Comparison of ENCODE assay signal across 19 cellular contexts in the genomic region with DNA sequence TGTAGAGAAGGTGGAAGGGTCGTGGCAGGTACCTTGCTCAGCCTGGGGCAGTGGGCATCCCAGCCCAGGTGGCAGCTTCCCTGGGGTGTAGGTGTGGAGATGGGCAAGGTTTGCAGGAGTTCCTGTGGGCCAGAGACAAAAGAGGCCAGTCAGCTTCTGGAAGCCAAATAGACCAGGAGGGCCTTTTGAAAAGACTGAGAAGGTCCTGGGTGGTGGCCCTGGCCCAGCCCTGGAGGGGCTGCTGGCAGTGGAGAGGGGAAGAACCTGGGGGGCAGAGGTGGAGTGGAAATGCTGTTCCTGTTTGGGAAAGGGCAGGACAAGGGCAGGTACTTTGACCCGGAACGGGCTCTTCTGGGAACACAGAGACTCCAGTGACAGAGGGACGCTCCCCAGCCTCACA. TPM values are rescaled to one million over a fixed set of nuclear protein-coding genes. Genes with fewer than 3 reads are reported as not detected.
DNase-seq lines count a peak whose midpoint lies in the region; ATAC-seq and TF ChIP-seq lines count a peak whose summit lies in the region.
"Had no signal": no experiment of that assay in that cellular context is flagged by ENCODE, and none has a peak within 500 bp of the region (broad histone marks: within the 10 kb centered on the region; RNA-seq: fewer than 3 reads in every experiment).

No MANE protein-coding gene starts in this region.

- peak overlapping the region; percentile 34 for H3K27ac Mint-ChIP-seq in activated CD4-positive, alpha-beta T cell treated with anti-CD3 and anti-CD28 coated beads, Interleukin-2, amount 10 ng/mL, durations not matched to agents 24 days and 14 days
- peak overlapping the region; percentile 57 for H3K27ac Mint-ChIP-seq in stimulated activated effector memory CD8-positive, alpha-beta T cell treated with anti-CD3 and anti-CD28 coated beads, Interleukin-12 subunit alpha, Interleukin-12 subunit beta, amount 100 ng/mL, for 72 hours

- POLR2A ChIA-PET in HEK293 (lab: Yijun Ruan, JAX): no interaction called here

- peaks cover 34% of the 10 kb centered on the region for H3K4me1 Mint-ChIP-seq in activated CD4-positive, alpha-beta T cell treated with anti-CD3 and anti-CD28 coated beads, Interleukin-2, amount 10 ng/mL, durations not matched to agents 24 days and 14 days
- H3K4me1 Mint-ChIP-seq in stimulated activated effector memory CD8-positive, alpha-beta T cell treated with anti-CD3 and anti-CD28 coated beads, Interleukin-12 subunit alpha, Interleukin-12 subunit beta, amount 100 ng/mL, for 72 hours: peaks cover 50% of the 10 kb centered on the region

- DNase-seq in activated CD4-positive, alpha-beta T cell treated with anti-CD3 and anti-CD28 coated beads, Interleukin-2, amount 10 ng/mL, durations not matched to agents 24 days and 14 days: no peak
- DNase-seq in activated CD4-positive, alpha-beta T cell treated with anti-CD3 and anti-CD28 coated beads, Interleukin-2, amount 50 U/mL, for 48 hours: no peak
- DNase-seq in islet precursor cell: peak; percentile 40
- DNase-seq in stimulated activated effector memory CD8-positive, alpha-beta T cell treated with anti-CD3 and anti-CD28 coated beads, Interleukin-12 subunit alpha, Interleukin-12 subunit beta, amount 100 ng/mL, for 72 hours (ENCODE audit: low spot score in 2 of 2): peak in 1 of 2 donors; percentile 40
- DNase-seq in SHP77 (lab: John Stamatoyannopoulos, UW): no peak
- DNase-seq in DMS53 treated with DMSO at 0.1 percent for 48 hours (lab: John Stamatoyannopoulos, UW; ENCODE audit: unreplicated experiment): no peak
- DNase-seq: 8988T, COR-L47, NCI-H146, NCI-H2081 treated with DMSO at 0.1 percent for 48 hours, NCI-H2227 treated with DMSO at 0.1 percent for 48 hours, NCI-H526 had no signal

- H3K9me3 ChIP-seq in HEK293 (ENCODE audit: control insufficient read depth, insufficient read depth, low read depth, low read length): no peaks in the 10 kb centered on the region
- H3K9me3 ChIP-seq: BLaER1 treated with 17β-estradiol and CSF1 and Interleukin-3, amounts not matched to agents 10 nM and 100 nM had no signal

- no peak overlapping the region for H3K27ac ChIP-seq in HEK293 (ENCODE audit: extremely low read depth, low read depth, low read length)
- H3K27ac ChIP-seq: BLaER1 treated with 17β-estradiol and CSF1 and Interleukin-3, amounts not matched to agents 10 nM and 100 nM; RWPE1; SK-N-MC had no signal

- TF ChIP-seq CTCF in HEK293 (tag by site-specific recombination; IDR thresholded peaks at IDR 0.05): no peak

- no peak overlapping the region for H3K4me3 Mint-ChIP-seq in activated CD4-positive, alpha-beta T cell treated with anti-CD3 and anti-CD28 coated beads, Interleukin-2, amount 10 ng/mL, durations not matched to agents 24 days and 14 days
- H3K4me3 Mint-ChIP-seq in stimulated activated effector memory CD8-positive, alpha-beta T cell treated with anti-CD3 and anti-CD28 coated beads, Interleukin-12 subunit alpha, Interleukin-12 subunit beta, amount 100 ng/mL, for 72 hours: no peak overlapping the region

- ATAC-seq in stimulated activated effector memory CD8-positive, alpha-beta T cell treated with anti-CD3 and anti-CD28 coated beads, Interleukin-12 subunit alpha, Interleukin-12 subunit beta, amount 100 ng/mL, for 72 hours: no peak
- ATAC-seq in GM21381 (IDR thresholded peaks at IDR 0.05; ENCODE audit: unreplicated experiment): no peak
- ATAC-seq: HCT116 had no signal

- H3K9me3 Mint-ChIP-seq in activated CD4-positive, alpha-beta T cell treated with anti-CD3 and anti-CD28 coated beads, Interleukin-2, amount 10 ng/mL, durations not matched to agents 24 days and 14 days: no peaks in the 10 kb centered on the region
- no peaks in the 10 kb centered on the region for H3K9me3 Mint-ChIP-seq in stimulated activated effector memory CD8-positive, alpha-beta T cell treated with anti-CD3 and anti-CD28 coated beads, Interleukin-12 subunit alpha, Interleukin-12 subunit beta, amount 100 ng/mL, for 72 hours

- H3K36me3 ChIP-seq in HEK293 (ENCODE audit: control insufficient read depth in 2 of 2, insufficient read depth in 1 of 2, low read length in 2 of 2): no peaks in the 10 kb centered on the region
- H3K36me3 ChIP-seq: BLaER1 treated with 17β-estradiol and CSF1 and Interleukin-3, amounts not matched to agents 10 nM and 100 nM had no signal

- H3K27me3 Mint-ChIP-seq in activated CD4-positive, alpha-beta T cell treated with anti-CD3 and anti-CD28 coated beads, Interleukin-2, amount 10 ng/mL, durations not matched to agents 24 days and 14 days: peaks cover 30% of the 10 kb centered on the region

- no peaks in the 10 kb centered on the region for H3K4me1 ChIP-seq in HEK293 (ENCODE audit: control insufficient read depth, insufficient read depth, low read length)

- H3K4me3 ChIP-seq in HEK293 (ENCODE audit: low read depth, low read length): no peak overlapping the region
- H3K4me3 ChIP-seq: BLaER1 treated with 17β-estradiol and CSF1 and Interleukin-3, amounts not matched to agents 10 nM and 100 nM; SK-N-MC had no signal

- H3K36me3 Mint-ChIP-seq in activated CD4-positive, alpha-beta T cell treated with anti-CD3 and anti-CD28 coated beads, Interleukin-2, amount 10 ng/mL, durations not matched to agents 24 days and 14 days (ENCODE audit: low read depth): no peaks in the 10 kb centered on the region
- peaks cover 11% of the 10 kb centered on the region for H3K36me3 Mint-ChIP-seq in stimulated activated effector memory CD8-positive, alpha-beta T cell treated with anti-CD3 and anti-CD28 coated beads, Interleukin-12 subunit alpha, Interleukin-12 subunit beta, amount 100 ng/mL, for 72 hours

- intact Hi-C loops in activated CD4-positive, alpha-beta T cell treated with anti-CD3 and anti-CD28 coated beads, Interleukin-2, amount 10 ng/mL, durations not matched to agents 24 days and 14 days (cut with micrococcal nuclease): no loop called here

- CTCF ChIA-PET in HEK293 (lab: Yijun Ruan, JAX): interaction anchor here (0.7 kb wide), 3 partner anchors 9 to 25 kb away, joined by 3 to 5 read pairs (median 4); no protein-coding TSS in a partner anchor

TF ChIP-seq in HEK293, 187 proteins besides CTCF, POLR2A, EP300 and RAD21:
- TF ChIP-seq, protein P1, sequence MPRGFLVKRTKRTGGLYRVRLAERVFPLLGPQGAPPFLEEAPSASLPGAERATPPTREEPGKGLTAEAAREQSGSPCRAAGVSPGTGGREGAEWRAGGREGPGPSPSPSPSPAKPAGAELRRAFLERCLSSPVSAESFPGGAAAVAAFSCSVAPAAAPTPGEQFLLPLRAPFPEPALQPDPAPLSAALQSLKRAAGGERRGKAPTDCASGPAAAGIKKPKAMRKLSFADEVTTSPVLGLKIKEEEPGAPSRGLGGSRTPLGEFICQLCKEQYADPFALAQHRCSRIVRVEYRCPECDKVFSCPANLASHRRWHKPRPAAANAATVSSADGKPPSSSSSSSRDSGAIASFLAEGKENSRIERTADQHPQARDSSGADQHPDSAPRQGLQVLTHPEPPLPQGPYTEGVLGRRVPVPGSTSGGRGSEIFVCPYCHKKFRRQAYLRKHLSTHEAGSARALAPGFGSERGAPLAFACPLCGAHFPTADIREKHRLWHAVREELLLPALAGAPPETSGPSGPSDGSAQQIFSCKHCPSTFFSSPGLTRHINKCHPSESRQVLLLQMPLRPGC (tag by site-specific recombination; IDR thresholded peaks at IDR 0.05): no peak
- TF ChIP-seq SCRT2 (tag by site-specific recombination; IDR thresholded peaks at IDR 0.05): peak; percentile 6; the same call in 1 of the 2 replicates
- TF ChIP-seq, protein P2, sequence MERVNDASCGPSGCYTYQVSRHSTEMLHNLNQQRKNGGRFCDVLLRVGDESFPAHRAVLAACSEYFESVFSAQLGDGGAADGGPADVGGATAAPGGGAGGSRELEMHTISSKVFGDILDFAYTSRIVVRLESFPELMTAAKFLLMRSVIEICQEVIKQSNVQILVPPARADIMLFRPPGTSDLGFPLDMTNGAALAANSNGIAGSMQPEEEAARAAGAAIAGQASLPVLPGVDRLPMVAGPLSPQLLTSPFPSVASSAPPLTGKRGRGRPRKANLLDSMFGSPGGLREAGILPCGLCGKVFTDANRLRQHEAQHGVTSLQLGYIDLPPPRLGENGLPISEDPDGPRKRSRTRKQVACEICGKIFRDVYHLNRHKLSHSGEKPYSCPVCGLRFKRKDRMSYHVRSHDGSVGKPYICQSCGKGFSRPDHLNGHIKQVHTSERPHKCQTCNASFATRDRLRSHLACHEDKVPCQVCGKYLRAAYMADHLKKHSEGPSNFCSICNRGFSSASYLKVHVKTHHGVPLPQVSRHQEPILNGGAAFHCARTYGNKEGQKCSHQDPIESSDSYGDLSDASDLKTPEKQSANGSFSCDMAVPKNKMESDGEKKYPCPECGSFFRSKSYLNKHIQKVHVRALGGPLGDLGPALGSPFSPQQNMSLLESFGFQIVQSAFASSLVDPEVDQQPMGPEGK (tag by site-specific recombination; IDR thresholded peaks at IDR 0.05): no peak
TF ChIP-seq in HEK293: peak in this region for 1.

RNA-seq across cellular contexts. Expression of a gene that starts 7.0 kb away (rescaled TPM):
- 67.7 and 71.3 TPM in 2 replicates for total RNA-seq in activated CD4-positive, alpha-beta T cell treated with anti-CD3 and anti-CD28 coated beads, Interleukin-2, amount 10 ng/mL, durations not matched to agents 24 days and 14 days
- total RNA-seq: OCI-LY7 had no signal

RNA-seq across cellular contexts. Expression of a gene that starts 20.1 kb away (rescaled TPM):
- total RNA-seq in activated CD4-positive, alpha-beta T cell treated with anti-CD3 and anti-CD28 coated beads, Interleukin-2, amount 10 ng/mL, durations not matched to agents 24 days and 14 days: 1,084 and 1,122 TPM in 2 replicates
- total RNA-seq: OCI-LY7 had no signal

RNA-seq across cellular contexts. Expression of a gene that starts 42.0 kb away (rescaled TPM):
- 36.9 and 39.6 TPM in 2 replicates for total RNA-seq in activated CD4-positive, alpha-beta T cell treated with anti-CD3 and anti-CD28 coated beads, Interleukin-2, amount 10 ng/mL, durations not matched to agents 24 days and 14 days
- total RNA-seq: OCI-LY7 had no signal
